21 cellular contexts compared by ENCODE assay signal in genomic region chr9:69771775-69772418, GRCh38. TPM values are rescaled to one million over a fixed set of nuclear protein-coding genes. Genes with fewer than 3 reads are reported as not detected.
DNase-seq lines count a peak whose midpoint lies in the region; ATAC-seq, FAIRE-seq and TF ChIP-seq lines count a peak whose summit lies in the region.
"Had no signal": no experiment of that assay in that cellular context is flagged by ENCODE, and none has a peak within 500 bp of the region (broad histone marks: within the 10 kb centered on the region; RNA-seq: fewer than 3 reads in every experiment).

No MANE protein-coding gene starts in this region.

- no peak overlapping the region for H3K27ac Mint-ChIP-seq in activated naive CD8-positive, alpha-beta T cell treated with anti-CD3 and anti-CD28 coated beads, Interleukin-2, amount 50 U/mL, for 24 hours
- H3K27ac Mint-ChIP-seq: activated T-cell treated with anti-CD3 and anti-CD28 coated beads, Interleukin-2, amount 50 U/mL, for 72 hours; B cell had no signal

- H3K27ac ChIP-seq in brain microvascular endothelial cell (no peak overlapping the region), transverse colon (no peak overlapping the region)
- H3K27ac ChIP-seq: sigmoid colon had no signal

- CTCF ChIA-PET in AG04449 (lab: Yijun Ruan, JAX) = interaction anchor here (0.7 to 0.9 kb wide), 2 partner anchors 14 to 286 kb away, joined by 3 read pairs; no protein-coding TSS in a partner anchor

- H3K27me3 Mint-ChIP-seq in activated naive CD8-positive, alpha-beta T cell treated with anti-CD3 and anti-CD28 coated beads, Interleukin-2, amount 50 U/mL, for 24 hours = peaks cover 2% of the 10 kb centered on the region
- H3K27me3 Mint-ChIP-seq: B cell had no signal

- H3K9me3 Mint-ChIP-seq in activated naive CD8-positive, alpha-beta T cell treated with anti-CD3 and anti-CD28 coated beads, Interleukin-2, amount 50 U/mL, for 24 hours = no peaks in the 10 kb centered on the region
- H3K9me3 Mint-ChIP-seq: activated T-cell treated with anti-CD3 and anti-CD28 coated beads, Interleukin-2, amount 50 U/mL, for 72 hours had no signal

- H3K4me1 Mint-ChIP-seq in activated naive CD8-positive, alpha-beta T cell treated with anti-CD3 and anti-CD28 coated beads, Interleukin-2, amount 50 U/mL, for 24 hours = no peaks in the 10 kb centered on the region
- H3K4me1 Mint-ChIP-seq: B cell had no signal

- no peak for FAIRE-seq in D721Med (lab: Jason Lieb, UNC)
- FAIRE-seq: kidney had no signal

- no peaks in the 10 kb centered on the region for H3K4me1 ChIP-seq in transverse colon
- H3K4me1 ChIP-seq: sigmoid colon, tibial nerve had no signal

- no peak for TF ChIP-seq POLR2A in transverse colon (IDR thresholded peaks at IDR 0.05)

- intact Hi-C loops in transverse colon (cut with DNase I; ENCODE audit: low total_unique reads) = no loop called here

- no peaks in the 10 kb centered on the region for H3K36me3 ChIP-seq in brain microvascular endothelial cell (replicated peaks)
- no peaks in the 10 kb centered on the region for H3K36me3 ChIP-seq in transverse colon
- H3K36me3 ChIP-seq: sigmoid colon, tibial nerve had no signal

- no peaks in the 10 kb centered on the region for H3K36me3 Mint-ChIP-seq in activated naive CD8-positive, alpha-beta T cell treated with anti-CD3 and anti-CD28 coated beads, Interleukin-2, amount 50 U/mL, for 24 hours (ENCODE audit: low read depth)

- in situ Hi-C loops in brain microvascular endothelial cell (cut with HindIII; ENCODE audit: low pct_ligation_motif_present, low sequenced_read_pairs) = no loop called here
- in situ Hi-C loops in transverse colon (cut with MboI; ENCODE audit: low pct_ligation_motif_present in 1 of 4, low pct_unique_long_range_greater_than_20kb in 1 of 4, low sequenced_read_pairs in 3 of 4) = no loop called here

- ATAC-seq in activated naive CD8-positive, alpha-beta T cell treated with anti-CD3 and anti-CD28 coated beads, Interleukin-2, amount 50 U/mL, for 24 hours = no peak
- ATAC-seq: activated T-cell treated with anti-CD3 and anti-CD28 coated beads, Interleukin-2, amount 50 U/mL, for 72 hours had no signal

- 79 to 83% methylated on average over 4 of the region's 4 CpGs for WGBS in transverse colon (ENCODE audit: low coverage in 1 of 2), 2 donors

- H3K4me3 ChIP-seq in AG04449 (ENCODE audit: low read depth, low read length) (no peak overlapping the region), brain microvascular endothelial cell (ENCODE audit: low read depth, low read length) (no peak overlapping the region), transverse colon (no peak overlapping the region)
- H3K4me3 ChIP-seq: sigmoid colon, tibial nerve had no signal

- no peaks in the 10 kb centered on the region for H3K9me3 ChIP-seq in transverse colon
- H3K9me3 ChIP-seq: sigmoid colon, tibial nerve had no signal

- no peak for TF ChIP-seq EP300 in transverse colon (IDR thresholded peaks at IDR 0.05; ENCODE audit: low read depth)

- POLR2A ChIA-PET in AG04449 (lab: Yijun Ruan, JAX) = no interaction called here

- TF ChIP-seq CTCF in AG04449 (IDR thresholded peaks at IDR 0.05; ENCODE audit: insufficient read depth, low read length, missing control alignments) (no peak), brain microvascular endothelial cell (IDR thresholded peaks at IDR 0.05; ENCODE audit: low read depth, low read length, missing control alignments) (no peak), transverse colon (IDR thresholded peaks at IDR 0.05) (no peak), D721Med (IDR thresholded peaks at IDR 0.05; ENCODE audit: insufficient read depth, missing control alignments) (no peak)

- DNase-seq in AG04449 (ENCODE audit: low read depth, low spot score) (peak; percentile 57), HCEC 1CT (peak; percentile 87), brain microvascular endothelial cell (peak; percentile 54), kidney tubule cell (ENCODE audit: low spot score) (peak; percentile 69), transverse colon (no peak), NCI-H446 treated with DMSO at 0.1 percent for 48 hours (lab: John Stamatoyannopoulos, UW) (no peak), D721Med (ENCODE audit: insufficient read length, low spot score) (no peak)
- DNase-seq in activated naive CD8-positive, alpha-beta T cell treated with anti-CD3 and anti-CD28 coated beads, Interleukin-2, amount 50 U/mL, for 24 hours = no peak
- DNase-seq: activated CD4-positive, alpha-beta T cell treated with anti-CD3 and anti-CD28 coated beads, Interleukin-2, amount 50 U/mL, for 48 hours; activated T-cell treated with anti-CD3 and anti-CD28 coated beads, Interleukin-2, amount 50 U/mL, for 72 hours; Calu3; kidney; NCI-H2081; sigmoid colon; stimulated activated CD4-positive, alpha-beta T cell treated with anti-CD3 and anti-CD28 coated beads, Interleukin-4, amount 100 ng/mL, for 4 hours; SW 1271 had no signal

- H3K27me3 ChIP-seq in brain microvascular endothelial cell (replicated peaks) (no peaks in the 10 kb centered on the region), transverse colon (no peaks in the 10 kb centered on the region)
- H3K27me3 ChIP-seq: sigmoid colon, tibial nerve had no signal

- no peak overlapping the region for H3K4me3 Mint-ChIP-seq in activated naive CD8-positive, alpha-beta T cell treated with anti-CD3 and anti-CD28 coated beads, Interleukin-2, amount 50 U/mL, for 24 hours
- H3K4me3 Mint-ChIP-seq: activated T-cell treated with anti-CD3 and anti-CD28 coated beads, Interleukin-2, amount 50 U/mL, for 72 hours; B cell had no signal

RNA-seq across cellular contexts. Expression of gene PTAR1, which starts 12.1 kb away (rescaled TPM):
- 100 to 1,000 TPM in 1 of 4 donors, 10 to 100 TPM in 3; 30.8 to 131 (median 94.5) TPM for total RNA-seq in transverse colon

RNA-seq across cellular contexts. Expression of gene CFAP95, which starts 48.7 kb away (rescaled TPM):
- under 1 TPM in 1 of 4 donors, not detected in 3; 0.68 TPM for total RNA-seq in transverse colon
- total RNA-seq: activated T-cell treated with anti-CD3 and anti-CD28 coated beads, Interleukin-2, amount 50 U/mL, for 72 hours; B cell; chondrocyte; HT-29; mononuclear cell; sigmoid colon; tibial nerve had no signal

Comparison
In these comparisons a context has a peak if more than half of its experiments do, and no peak if none do; other contexts are left out.
1. DNase-seq: peak in AG04449 (single experiment), HCEC 1CT (single experiment), brain microvascular endothelial cell (single experiment) and kidney tubule cell (single experiment); none in transverse colon (single experiment), NCI-H446 treated with DMSO at 0.1 percent for 48 hours (single experiment), D721Med (single experiment) and activated naive CD8-positive, alpha-beta T cell treated with anti-CD3 and anti-CD28 coated beads, Interleukin-2, amount 50 U/mL, for 24 hours (single experiment).